In genomic region chr7:33108931-33109757, GRCh38 we compare ENCODE assay signal across 8 cellular contexts.
DNase-seq lines count a peak whose midpoint lies in the region; ATAC-seq and TF ChIP-seq lines count a peak whose summit lies in the region.

Gene RP9 (minus strand): TSS chr7:33109404. CDS start chr7:33109372, 32 bp downstream.

- TF ChIP-seq POLR2A in GM19193 (IDR thresholded peaks at IDR 0.05; ENCODE audit: extremely low read depth, insufficient read depth, insufficient read length) = peak; percentile 79

- peak within 1 kb of the TSS; percentile 85 to 95 (median 91) for H3K4me2 ChIP-seq in BLaER1 treated with 17β-estradiol and CSF1 and Interleukin-3, amounts not matched to agents 10 nM and 100 nM

- peaks cover 23% of the 10 kb centered on the region for H3K4me1 Mint-ChIP-seq in memory B cell

- ATAC-seq in HG03378 (IDR thresholded peaks at IDR 0.05; ENCODE audit: unreplicated experiment) (peak; percentile 58), memory B cell (ENCODE audit: low read depth) (peak; percentile 85)

- H4K20me1 ChIP-seq in BLaER1 treated with 17β-estradiol and CSF1 and Interleukin-3, amounts not matched to agents 10 nM and 100 nM = peaks cover 28 to 48% (median 43%) of the 10 kb centered on the region in 11 experiments; a peak in 21 of 22 replicates

- no peaks in the 10 kb centered on the region for H3K9me3 Mint-ChIP-seq in memory B cell

- H3K4me1 ChIP-seq in BLaER1 treated with 17β-estradiol and CSF1 and Interleukin-3, amounts not matched to agents 10 nM and 100 nM = peaks cover 14 to 28% (median 22%) of the 10 kb centered on the region in 10 experiments

- peak within 1 kb of the TSS; percentile 85 to 99 (median 94) for H3K9ac ChIP-seq in BLaER1 treated with 17β-estradiol and CSF1 and Interleukin-3, amounts not matched to agents 10 nM and 100 nM

- H3K27ac Mint-ChIP-seq in memory B cell = peak within 1 kb of the TSS; percentile 72

- DNase-seq in NCI-H526 treated with DMSO at 0.1 percent for 48 hours (lab: John Stamatoyannopoulos, UW) = peak; percentile 89
- peak; percentile 63 to 70 for DNase-seq in activated CD4-positive, alpha-beta T cell treated with anti-CD3 and anti-CD28 coated beads, Interleukin-2, amount 50 U/mL, for 4 hours
- DNase-seq in ecto neural progenitor cell (ENCODE audit: low spot score) = peak; percentile 91
- peak; percentile 79 to 82 for DNase-seq in memory B cell (ENCODE audit: low spot score in 2 of 2)
- DNase-seq in stimulated activated CD8-positive, alpha-beta memory T cell treated with anti-CD3 and anti-CD28 coated beads, Interleukin-12 subunit alpha, Interleukin-12 subunit beta, amount 100 ng/mL, for 1 hour (ENCODE audit: low read depth) = peak; percentile 45

- H3K4me3 ChIP-seq in BLaER1 treated with 17β-estradiol and CSF1 and Interleukin-3, amounts not matched to agents 10 nM and 100 nM = peak within 1 kb of the TSS; percentile 81 to 100 (median 98)

- H3K36me3 Mint-ChIP-seq in memory B cell = peaks cover 6% of the 10 kb centered on the region

- peaks cover 0 to 25% (median 10%) of the 10 kb centered on the region in 11 experiments; a peak in 11 of 22 replicates for H3K36me3 ChIP-seq in BLaER1 treated with 17β-estradiol and CSF1 and Interleukin-3, amounts not matched to agents 10 nM and 100 nM

- H3K27me3 ChIP-seq in BLaER1 treated with 17β-estradiol and CSF1 and Interleukin-3, amounts not matched to agents 10 nM and 100 nM = no peaks in the 10 kb centered on the region

- H3K4me3 Mint-ChIP-seq in memory B cell = peak within 1 kb of the TSS; percentile 85

- no peaks in the 10 kb centered on the region for H3K9me3 ChIP-seq in BLaER1 treated with 17β-estradiol and CSF1 and Interleukin-3, amounts not matched to agents 10 nM and 100 nM (replicated peaks in 1 of 11)

- H3K27ac ChIP-seq in BLaER1 treated with 17β-estradiol and CSF1 and Interleukin-3, amounts not matched to agents 10 nM and 100 nM = peak within 1 kb of the TSS; percentile 62 to 95 (median 90)

- peaks cover 2% of the 10 kb centered on the region for H3K27me3 Mint-ChIP-seq in memory B cell

Comparison
In these comparisons a context has a peak if more than half of its experiments do, and no peak if none do; other contexts are left out.
1. Peak in every context shown above with its lines: DNase-seq, ATAC-seq, H3K4me3 ChIP-seq and H3K27ac ChIP-seq.